Comparison of ENCODE assay signal across 19 cellular contexts in the genomic region with DNA sequence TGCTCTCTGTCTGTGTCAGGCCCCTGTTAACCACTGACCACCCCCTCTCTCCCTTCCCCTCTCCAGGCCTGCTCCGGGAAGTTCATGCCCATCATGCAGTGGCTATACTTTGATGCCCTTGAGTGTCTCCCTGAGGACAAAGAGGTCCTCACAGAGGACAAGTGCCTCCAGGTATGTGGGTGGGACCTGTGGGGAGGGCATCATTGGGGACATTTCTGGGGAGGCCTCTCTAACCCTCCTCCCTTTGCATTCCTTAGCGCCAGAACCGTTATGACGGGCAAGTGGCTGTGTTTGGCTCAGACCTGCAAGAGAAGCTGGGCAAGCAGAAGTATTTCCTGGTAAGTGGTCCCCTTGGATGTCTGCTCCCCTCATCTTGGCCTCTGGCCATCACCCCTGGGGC. TPM values are rescaled to one million over a fixed set of nuclear protein-coding genes. Genes with fewer than 3 reads are reported as not detected.
DNase-seq lines count a peak whose midpoint lies in the region; ATAC-seq, FAIRE-seq and TF ChIP-seq lines count a peak whose summit lies in the region.
"Had no signal": no experiment of that assay in that cellular context is flagged by ENCODE, and none has a peak within 500 bp of the region (broad histone marks: within the 10 kb centered on the region; RNA-seq: fewer than 3 reads in every experiment).

No MANE protein-coding gene starts in this region.

- peak overlapping the region; percentile 38 for H3K27ac Mint-ChIP-seq in central memory CD8-positive, alpha-beta T cell (ENCODE audit: low read depth)
- H3K27ac Mint-ChIP-seq: B cell; CD8-positive, alpha-beta T cell; IgD-negative memory B cell had no signal

- FAIRE-seq in HepG2 (lab: Jason Lieb, UNC) (no peak), GM12892 (lab: Jason Lieb, UNC) (no peak)
- FAIRE-seq: GM19239 had no signal

- H3K4me1 ChIP-seq in HepG2 (ENCODE audit: insufficient read depth, low read length) (peaks cover 40% of the 10 kb centered on the region), right lobe of liver (peaks cover 0 to 10% (median 0%) of the 10 kb centered on the region in 4 donors), spleen (peaks cover 0 to 15% (median 7%) of the 10 kb centered on the region in 6 donors), gastrocnemius medialis (peaks cover 10 to 13% of the 10 kb centered on the region in 2 donors), mucosa of descending colon (ENCODE audit: low read depth) (no peaks in the 10 kb centered on the region)
- H3K4me1 ChIP-seq: HAP-1 had no signal

- H3K9me3 Mint-ChIP-seq in central memory CD8-positive, alpha-beta T cell: no peaks in the 10 kb centered on the region
- H3K9me3 Mint-ChIP-seq: CD8-positive, alpha-beta T cell; IgD-negative memory B cell had no signal

- 83% methylated on average over 2 of the region's 4 CpGs for WGBS in HepG2 (ENCODE audit: low lambda C conversion rate)
- 75% methylated on average over 4 of the region's 4 CpGs for WGBS in right lobe of liver (ENCODE audit: insufficient coverage, low coverage, low lambda C conversion rate, missing lambda C conversion rate)
- WGBS in spleen, 5 donors: 70 to 91% (median 80%) methylated on average over 4 of the region's 4 CpGs; no CpG with 5 or more reads in 1 of the 5 donors

- POLR2A ChIA-PET in HepG2 (lab: Yijun Ruan, JAX): interaction anchor here (1.2 kb wide), 1 partner anchor 15 kb away, joined by 5 read pairs; no protein-coding TSS in a partner anchor

- in situ Hi-C loops in HepG2 (cut with HindIII; ENCODE audit: extremely low pct_ligation_motif_present, low pct_unique_long_range_greater_than_20kb) (no loop called here), gastrocnemius medialis (cut with MboI; ENCODE audit: low sequenced_read_pairs in 4 of 4) (loop anchor here in 2 of 4 donors (25.0 kb wide), 2 partner anchors 309 to 334 kb away; no protein-coding TSS in a partner anchor)

- intact Hi-C loops in HepG2 (cut with micrococcal nuclease; ENCODE audit: unreplicated experiment) (no loop called here), right lobe of liver (cut with DNase I) (no loop called here), spleen (cut with DNase I; ENCODE audit: low total_unique reads) (no loop called here), gastrocnemius medialis (cut with DNase I; ENCODE audit: low total_unique reads) (no loop called here), mucosa of descending colon (cut with DNase I, micrococcal nuclease) (no loop called here)

- H3K27ac ChIP-seq in HepG2 (ENCODE audit: extremely low read length, insufficient read depth, low read length): no peak overlapping the region
- no peak overlapping the region for H3K27ac ChIP-seq in right lobe of liver
- no peak overlapping the region for H3K27ac ChIP-seq in spleen
- H3K27ac ChIP-seq in gastrocnemius medialis: peak overlapping the region in 1 of 4 donors; percentile 98
- H3K27ac ChIP-seq: BLaER1 treated with 17β-estradiol and CSF1 and Interleukin-3, amounts not matched to agents 10 nM and 100 nM; GM23248; HL-60 had no signal

- H3K27me3 ChIP-seq in HepG2 (ENCODE audit: control insufficient read depth in 1 of 2, insufficient read depth in 2 of 2, low read length in 2 of 2) (no peaks in the 10 kb centered on the region), right lobe of liver (no peaks in the 10 kb centered on the region), spleen (replicated peaks in 1 of 7) (no peaks in the 10 kb centered on the region), gastrocnemius medialis (no peaks in the 10 kb centered on the region)

- peaks cover 55% of the 10 kb centered on the region for H3K36me3 Mint-ChIP-seq in central memory CD8-positive, alpha-beta T cell (ENCODE audit: insufficient read depth)

- H3K27me3 Mint-ChIP-seq in central memory CD8-positive, alpha-beta T cell: no peaks in the 10 kb centered on the region
- H3K27me3 Mint-ChIP-seq: B cell, IgD-negative memory B cell had no signal

- H3K4me1 Mint-ChIP-seq in central memory CD8-positive, alpha-beta T cell: peaks cover 10% of the 10 kb centered on the region

- H3K4me3 ChIP-seq in HepG2 (replicated peaks in 1 of 3; ENCODE audit: insufficient read depth in 1 of 3, low read depth in 2 of 3, low read length in 3 of 3) (no peak overlapping the region), right lobe of liver (no peak overlapping the region), spleen (no peak overlapping the region), gastrocnemius medialis (no peak overlapping the region), mucosa of descending colon (no peak overlapping the region)
- H3K4me3 ChIP-seq: BLaER1 treated with 17β-estradiol and CSF1 and Interleukin-3, amounts not matched to agents 10 nM and 100 nM; GM23248; HAP-1 had no signal

- no peak for TF ChIP-seq RAD21 in HepG2 (CRISPR knock-in tag; IDR thresholded peaks at IDR 0.05)

- H3K36me3 ChIP-seq in HepG2 (replicated peaks in 1 of 2; ENCODE audit: control insufficient read depth in 1 of 2, insufficient read depth in 2 of 2, low read length in 2 of 2) (peaks cover 18 to 75% of the 10 kb centered on the region in 2 experiments), right lobe of liver (peaks cover 9 to 94% (median 54%) of the 10 kb centered on the region in 4 donors), spleen (peaks cover 14 to 100% (median 99%) of the 10 kb centered on the region in 6 donors), gastrocnemius medialis (peaks cover 10 to 96% of the 10 kb centered on the region in 2 donors), mucosa of descending colon (ENCODE audit: low read depth) (no peaks in the 10 kb centered on the region)

- peaks cover 6% of the 10 kb centered on the region for H3K79me2 ChIP-seq in HepG2 (ENCODE audit: insufficient read depth, low read length)

- no peak for ATAC-seq in HepG2
- ATAC-seq in right lobe of liver: no peak
- no peak for ATAC-seq in central memory CD8-positive, alpha-beta T cell (replicated peaks; ENCODE audit: extremely low read depth, poor library complexity, severe bottlenecking)
- no peak for ATAC-seq in gastrocnemius medialis
- ATAC-seq in mucosa of descending colon: no peak
- ATAC-seq: CD8-positive, alpha-beta T cell had no signal

- peaks cover 5% of the 10 kb centered on the region for H4K20me1 ChIP-seq in HepG2 (ENCODE audit: insufficient read depth, low read length)

- no peak overlapping the region for H3K9ac ChIP-seq in HepG2 (ENCODE audit: insufficient read depth, low read depth, low read length)
- H3K9ac ChIP-seq: BLaER1 treated with 17β-estradiol and CSF1 and Interleukin-3, amounts not matched to agents 10 nM and 100 nM; GM23248 had no signal

- DNase-seq in HepG2 (ENCODE audit: low spot score) (no peak), right lobe of liver (no peak), spleen (peak; percentile 41), gastrocnemius medialis (no peak), mucosa of descending colon (no peak), GM12892 (ENCODE audit: insufficient read length) (no peak)
- no peak for DNase-seq in central memory CD8-positive, alpha-beta T cell (ENCODE audit: low spot score in 2 of 2)
- DNase-seq: 8988T; Calu3; CD8-positive, alpha-beta T cell; DMS79 treated with DMSO at 0.1 percent for 48 hours; GF-D8; GM23248 had no signal

- no peak for TF ChIP-seq EP300 in HepG2 (IDR thresholded peaks at IDR 0.05; ENCODE audit: low read depth in 2 of 2, low read length in 2 of 2)
- no peak for TF ChIP-seq EP300 in HepG2 (CRISPR knock-in tag; IDR thresholded peaks at IDR 0.05; ENCODE audit: borderline replicate concordance)

- TF ChIP-seq CTCF in HepG2 (CRISPR knock-in tag; IDR thresholded peaks at IDR 0.05): no peak
- TF ChIP-seq CTCF in right lobe of liver (IDR thresholded peaks at IDR 0.05): no peak
- TF ChIP-seq CTCF in spleen (IDR thresholded peaks at IDR 0.05 in 8 of 11, conservative IDR thresholded peaks at IDR 0.05 in 3 of 11): no peak
- TF ChIP-seq CTCF in gastrocnemius medialis (IDR thresholded peaks at IDR 0.05 in 4 of 5, conservative IDR thresholded peaks at IDR 0.05 in 1 of 5): no peak
- no peak for TF ChIP-seq CTCF in mucosa of descending colon (IDR thresholded peaks at IDR 0.05)

- CTCF ChIA-PET in HepG2 (lab: Yijun Ruan, JAX; ENCODE audit: low intra/inter-chr PET ratio, low total read pairs): no interaction called here

- H2AFZ ChIP-seq in HepG2 (ENCODE audit: low read length): no peak overlapping the region
- H2AFZ ChIP-seq: GM23248 had no signal

- H3K4me3 Mint-ChIP-seq in central memory CD8-positive, alpha-beta T cell: no peak overlapping the region
- H3K4me3 Mint-ChIP-seq: B cell; CD8-positive, alpha-beta T cell; IgD-negative memory B cell had no signal

- H3K4me2 ChIP-seq in HepG2 (ENCODE audit: low read depth, low read length): no peak overlapping the region
- H3K4me2 ChIP-seq: BLaER1 treated with 17β-estradiol and CSF1 and Interleukin-3, amounts not matched to agents 10 nM and 100 nM had no signal

- H3K9me3 ChIP-seq in HepG2 (ENCODE audit: low read length): no peaks in the 10 kb centered on the region
- H3K9me3 ChIP-seq in right lobe of liver: no peaks in the 10 kb centered on the region
- no peaks in the 10 kb centered on the region for H3K9me3 ChIP-seq in spleen
- no peaks in the 10 kb centered on the region for H3K9me3 ChIP-seq in gastrocnemius medialis
- no peaks in the 10 kb centered on the region for H3K9me3 ChIP-seq in mucosa of descending colon
- H3K9me3 ChIP-seq: BLaER1 treated with 17β-estradiol and CSF1 and Interleukin-3, amounts not matched to agents 10 nM and 100 nM; HAP-1 had no signal

- TF ChIP-seq POLR2A in HepG2 (IDR thresholded peaks at IDR 0.05; ENCODE audit: insufficient read depth in 1 of 2, low read depth in 2 of 2, low read length in 2 of 2): no peak
- no peak for TF ChIP-seq POLR2A in right lobe of liver (IDR thresholded peaks at IDR 0.05)
- TF ChIP-seq POLR2A in spleen (IDR thresholded peaks at IDR 0.05): no peak
- TF ChIP-seq POLR2A in gastrocnemius medialis (IDR thresholded peaks at IDR 0.05): no peak
- TF ChIP-seq POLR2A in GM12892 (IDR thresholded peaks at IDR 0.05; ENCODE audit: low read depth, low read length): no peak

- BruUV-seq in HepG2 (replicated peaks; lab: Mats Ljungman, UMichigan): TSS peak; percentile 17

RNA-seq across cellular contexts. Expression of a gene that starts 9.2 kb away (rescaled TPM):
- 93.3 and 95.6 TPM in 2 replicates for total RNA-seq in HepG2 (2016; rRNA removed; fragmentation: Illumina TruSeq; extraction: Trizol)
- total RNA-seq in HepG2 (2016; cell fraction: cytosol; rRNA removed; fragmentation: Illumina TruSeq; extraction: Trizol; ENCODE audit: low read depth): 5.4 and 7.1 TPM in 2 replicates
- 77.7 and 94.2 TPM in 2 replicates for total RNA-seq in HepG2 (2016; cell fraction: insoluble cytoplasmic fraction; rRNA removed; fragmentation: Illumina TruSeq; extraction: Trizol)
- total RNA-seq in HepG2 (2016; cell fraction: membrane; rRNA removed; fragmentation: Illumina TruSeq; extraction: Trizol): 18.1 and 19.1 TPM in 2 replicates
- 55.6 and 61.3 TPM in 2 replicates for total RNA-seq in HepG2 (2016; cell fraction: nucleus; rRNA removed; fragmentation: Illumina TruSeq; extraction: Trizol)
- 129 and 146 TPM in 2 replicates for polyA plus RNA-seq in HepG2 (2011; rRNA removed)
- 77.3 and 97.9 TPM in 2 replicates for polyA plus RNA-seq in HepG2 (2011; cell fraction: cytosol; rRNA removed)
- polyA plus RNA-seq in HepG2 (2011; cell fraction: nucleus; rRNA removed): 223 and 227 TPM in 2 replicates
- polyA plus RNA-seq in HepG2 (2012): 84.6 and 94.4 TPM in 2 replicates
- polyA plus RNA-seq in HepG2 (2016; cell fraction: cytosol; fragmentation: Illumina TruSeq; extraction: Trizol; ENCODE audit: low read depth): 4.8 and 5.6 TPM in 2 replicates
- polyA plus RNA-seq in HepG2 (2016; cell fraction: insoluble cytoplasmic fraction; fragmentation: Illumina TruSeq; extraction: Trizol; ENCODE audit: low read depth): 93.8 and 120 TPM in 2 replicates
- 10.0 and 13.0 TPM in 2 replicates for polyA plus RNA-seq in HepG2 (2016; cell fraction: membrane; fragmentation: Illumina TruSeq; extraction: Trizol; ENCODE audit: low read depth)
- 158 and 178 TPM in 2 replicates for polyA plus RNA-seq in HepG2 (2016; cell fraction: nucleus; fragmentation: Illumina TruSeq; extraction: Trizol; ENCODE audit: insufficient read depth, low read depth)
- polyA minus RNA-seq in HepG2 (2011; rRNA and poly(A)+ RNA removed; ENCODE audit: low replicate concordance): 280 and 721 TPM in 2 replicates
- polyA minus RNA-seq in HepG2 (2011; cell fraction: cytosol; rRNA and poly(A)+ RNA removed): 69.7 and 70.1 TPM in 2 replicates
- polyA minus RNA-seq in HepG2 (2011; cell fraction: nucleus; rRNA and poly(A)+ RNA removed): 44.2 and 45.4 TPM in 2 replicates
- total RNA-seq in right lobe of liver: 100 to 1,000 TPM in 4 of 6 experiments, 10 to 100 TPM in 2; 85.1 to 120 (median 107) TPM
- 100 to 1,000 TPM; 172 to 207 (median 194) TPM for total RNA-seq in spleen
- polyA plus RNA-seq in spleen: 10 to 100 TPM; 57.7 to 92.8 (median 88.9) TPM
- total RNA-seq in gastrocnemius medialis: 100 to 1,000 TPM; 113 to 181 (median 162) TPM
- 100 to 1,000 TPM; 160 to 198 (median 172) TPM for total RNA-seq in mucosa of descending colon
- 112 TPM for polyA plus RNA-seq in GM12892 (2012; ENCODE audit: missing spikeins)

RNA-seq across cellular contexts. Expression of a gene that starts 15.6 kb away (rescaled TPM):
- 54.0 and 64.5 TPM in 2 replicates for total RNA-seq in HepG2 (2016; rRNA removed; fragmentation: Illumina TruSeq; extraction: Trizol)
- 42.6 and 48.2 TPM in 2 replicates for total RNA-seq in HepG2 (2016; cell fraction: cytosol; rRNA removed; fragmentation: Illumina TruSeq; extraction: Trizol; ENCODE audit: low read depth)
- total RNA-seq in HepG2 (2016; cell fraction: insoluble cytoplasmic fraction; rRNA removed; fragmentation: Illumina TruSeq; extraction: Trizol): 46.2 and 63.4 TPM in 2 replicates
- total RNA-seq in HepG2 (2016; cell fraction: membrane; rRNA removed; fragmentation: Illumina TruSeq; extraction: Trizol): 101 and 102 TPM in 2 replicates
- total RNA-seq in HepG2 (2016; cell fraction: nucleus; rRNA removed; fragmentation: Illumina TruSeq; extraction: Trizol): 48.0 and 50.2 TPM in 2 replicates
- 221 and 225 TPM in 2 replicates for polyA plus RNA-seq in HepG2 (2011; rRNA removed)
- 159 and 189 TPM in 2 replicates for polyA plus RNA-seq in HepG2 (2011; cell fraction: cytosol; rRNA removed)
- polyA plus RNA-seq in HepG2 (2011; cell fraction: nucleus; rRNA removed): 710 and 899 TPM in 2 replicates
- 70.8 and 105 TPM in 2 replicates for polyA plus RNA-seq in HepG2 (2012)
- 81.6 and 88.2 TPM in 2 replicates for polyA plus RNA-seq in HepG2 (2016; cell fraction: cytosol; fragmentation: Illumina TruSeq; extraction: Trizol; ENCODE audit: low read depth)
- polyA plus RNA-seq in HepG2 (2016; cell fraction: insoluble cytoplasmic fraction; fragmentation: Illumina TruSeq; extraction: Trizol; ENCODE audit: low read depth): 86.5 and 108 TPM in 2 replicates
- polyA plus RNA-seq in HepG2 (2016; cell fraction: membrane; fragmentation: Illumina TruSeq; extraction: Trizol; ENCODE audit: low read depth): 133 and 157 TPM in 2 replicates
- polyA plus RNA-seq in HepG2 (2016; cell fraction: nucleus; fragmentation: Illumina TruSeq; extraction: Trizol; ENCODE audit: insufficient read depth, low read depth): 147 and 168 TPM in 2 replicates
- polyA minus RNA-seq in HepG2 (2011; rRNA and poly(A)+ RNA removed; ENCODE audit: low replicate concordance): 219 and 435 TPM in 2 replicates
- 89.3 and 94.1 TPM in 2 replicates for polyA minus RNA-seq in HepG2 (2011; cell fraction: cytosol; rRNA and poly(A)+ RNA removed)
- 94.1 and 102 TPM in 2 replicates for polyA minus RNA-seq in HepG2 (2011; cell fraction: nucleus; rRNA and poly(A)+ RNA removed)
- 10 to 100 TPM; 14.6 to 37.4 (median 29.5) TPM for total RNA-seq in right lobe of liver
- 10 to 100 TPM; 51.7 to 75.3 (median 60.0) TPM for total RNA-seq in spleen
- 10 to 100 TPM; 18.4 to 37.9 (median 28.8) TPM for polyA plus RNA-seq in spleen
- total RNA-seq in gastrocnemius medialis: 100 to 1,000 TPM; 124 to 208 (median 178) TPM
- 100 to 1,000 TPM in 2 of 3 donors, 10 to 100 TPM in 1; 81.9 to 111 (median 109) TPM for total RNA-seq in mucosa of descending colon
- 25.7 TPM for polyA plus RNA-seq in GM12892 (2012; ENCODE audit: missing spikeins)

RNA-seq across cellular contexts. Expression of a gene that starts 29.9 kb away (rescaled TPM):
- total RNA-seq in HepG2 (2016; rRNA removed; fragmentation: Illumina TruSeq; extraction: Trizol) (23.8 and 33.6 TPM in 2 replicates), right lobe of liver (10 to 100 TPM in 3 of 6 experiments, 1 to 10 TPM in 3; 7.1 to 14.7 (median 11.4) TPM), spleen (10 to 100 TPM; 46.2 to 91.5 (median 70.9) TPM), gastrocnemius medialis (10 to 100 TPM; 17.0 to 35.3 (median 25.0) TPM), mucosa of descending colon (10 to 100 TPM; 23.9 to 51.6 (median 27.7) TPM)
- 4.6 and 5.6 TPM in 2 replicates for total RNA-seq in HepG2 (2016; cell fraction: cytosol; rRNA removed; fragmentation: Illumina TruSeq; extraction: Trizol; ENCODE audit: low read depth)
- total RNA-seq in HepG2 (2016; cell fraction: insoluble cytoplasmic fraction; rRNA removed; fragmentation: Illumina TruSeq; extraction: Trizol): 23.6 and 32.3 TPM in 2 replicates
- total RNA-seq in HepG2 (2016; cell fraction: membrane; rRNA removed; fragmentation: Illumina TruSeq; extraction: Trizol): 5.5 and 6.3 TPM in 2 replicates
- total RNA-seq in HepG2 (2016; cell fraction: nucleus; rRNA removed; fragmentation: Illumina TruSeq; extraction: Trizol): 21.6 and 22.6 TPM in 2 replicates
- polyA plus RNA-seq in HepG2 (2011; rRNA removed) (31.7 and 38.8 TPM in 2 replicates), spleen (10 to 100 TPM; 19.9 to 35.2 (median 31.5) TPM)
- 17.8 and 18.8 TPM in 2 replicates for polyA plus RNA-seq in HepG2 (2011; cell fraction: cytosol; rRNA removed)
- 103 TPM in 2 replicates for polyA plus RNA-seq in HepG2 (2011; cell fraction: nucleus; rRNA removed)
- polyA plus RNA-seq in HepG2 (2012): 56.6 and 70.9 TPM in 2 replicates
- polyA plus RNA-seq in HepG2 (2016; cell fraction: cytosol; fragmentation: Illumina TruSeq; extraction: Trizol; ENCODE audit: low read depth): 2.1 and 3.2 TPM in 2 replicates
- polyA plus RNA-seq in HepG2 (2016; cell fraction: insoluble cytoplasmic fraction; fragmentation: Illumina TruSeq; extraction: Trizol; ENCODE audit: low read depth): 21.0 and 30.4 TPM in 2 replicates
- polyA plus RNA-seq in HepG2 (2016; cell fraction: membrane; fragmentation: Illumina TruSeq; extraction: Trizol; ENCODE audit: low read depth): 4.6 and 5.3 TPM in 2 replicates
- polyA plus RNA-seq in HepG2 (2016; cell fraction: nucleus; fragmentation: Illumina TruSeq; extraction: Trizol; ENCODE audit: insufficient read depth, low read depth): 45.2 and 50.2 TPM in 2 replicates
- 100 and 124 TPM in 2 replicates for polyA minus RNA-seq in HepG2 (2011; rRNA and poly(A)+ RNA removed; ENCODE audit: low replicate concordance)
- polyA minus RNA-seq in HepG2 (2011; cell fraction: cytosol; rRNA and poly(A)+ RNA removed): 41.3 and 57.4 TPM in 2 replicates
- 55.4 and 68.5 TPM in 2 replicates for polyA minus RNA-seq in HepG2 (2011; cell fraction: nucleus; rRNA and poly(A)+ RNA removed)
- 16.1 TPM for polyA plus RNA-seq in GM12892 (2012; ENCODE audit: missing spikeins)

RNA-seq across cellular contexts. Expression of a gene that starts 57.9 kb away (rescaled TPM):
- total RNA-seq in HepG2 (2016; rRNA removed; fragmentation: Illumina TruSeq; extraction: Trizol) (41.6 and 43.1 TPM in 2 replicates), right lobe of liver (10 to 100 TPM; 12.5 to 20.8 (median 15.2) TPM), spleen (10 to 100 TPM; 24.5 to 38.4 (median 30.9) TPM), gastrocnemius medialis (10 to 100 TPM; 18.7 to 49.3 (median 23.5) TPM), mucosa of descending colon (10 to 100 TPM; 35.2 to 40.2 (median 37.7) TPM)
- total RNA-seq in HepG2 (2016; cell fraction: cytosol; rRNA removed; fragmentation: Illumina TruSeq; extraction: Trizol; ENCODE audit: low read depth): 3.1 and 4.0 TPM in 2 replicates
- total RNA-seq in HepG2 (2016; cell fraction: insoluble cytoplasmic fraction; rRNA removed; fragmentation: Illumina TruSeq; extraction: Trizol): 35.5 and 44.5 TPM in 2 replicates
- total RNA-seq in HepG2 (2016; cell fraction: membrane; rRNA removed; fragmentation: Illumina TruSeq; extraction: Trizol): 12.2 and 12.8 TPM in 2 replicates
- total RNA-seq in HepG2 (2016; cell fraction: nucleus; rRNA removed; fragmentation: Illumina TruSeq; extraction: Trizol): 22.5 and 26.2 TPM in 2 replicates
- polyA plus RNA-seq in HepG2 (2011; rRNA removed) (15.8 and 15.9 TPM in 2 replicates), spleen (10 to 100 TPM; 21.6 to 34.7 (median 27.7) TPM)
- polyA plus RNA-seq in HepG2 (2011; cell fraction: cytosol; rRNA removed): 10.4 and 16.9 TPM in 2 replicates
- 45.1 and 59.0 TPM in 2 replicates for polyA plus RNA-seq in HepG2 (2011; cell fraction: nucleus; rRNA removed)
- polyA plus RNA-seq in HepG2 (2012): 14.1 and 15.9 TPM in 2 replicates
- 2.7 and 3.4 TPM in 2 replicates for polyA plus RNA-seq in HepG2 (2016; cell fraction: cytosol; fragmentation: Illumina TruSeq; extraction: Trizol; ENCODE audit: low read depth)
- 29.5 and 39.2 TPM in 2 replicates for polyA plus RNA-seq in HepG2 (2016; cell fraction: insoluble cytoplasmic fraction; fragmentation: Illumina TruSeq; extraction: Trizol; ENCODE audit: low read depth)
- 6.9 and 7.3 TPM in 2 replicates for polyA plus RNA-seq in HepG2 (2016; cell fraction: membrane; fragmentation: Illumina TruSeq; extraction: Trizol; ENCODE audit: low read depth)
- polyA plus RNA-seq in HepG2 (2016; cell fraction: nucleus; fragmentation: Illumina TruSeq; extraction: Trizol; ENCODE audit: insufficient read depth, low read depth): 49.1 and 54.4 TPM in 2 replicates
- polyA minus RNA-seq in HepG2 (2011; rRNA and poly(A)+ RNA removed; ENCODE audit: low replicate concordance): 24.6 and 41.4 TPM in 2 replicates
- 10.8 and 15.2 TPM in 2 replicates for polyA minus RNA-seq in HepG2 (2011; cell fraction: cytosol; rRNA and poly(A)+ RNA removed)
- 9.4 and 10.0 TPM in 2 replicates for polyA minus RNA-seq in HepG2 (2011; cell fraction: nucleus; rRNA and poly(A)+ RNA removed)
- 19.5 TPM for polyA plus RNA-seq in GM12892 (2012; ENCODE audit: missing spikeins)

RNA-seq across cellular contexts. Expression of a gene that starts 58.4 kb away (rescaled TPM):
- total RNA-seq in HepG2 (2016; rRNA removed; fragmentation: Illumina TruSeq; extraction: Trizol) (94.8 and 100 TPM in 2 replicates), right lobe of liver (10 to 100 TPM; 37.8 to 64.0 (median 50.7) TPM), spleen (10 to 100 TPM; 42.7 to 68.1 (median 51.8) TPM), gastrocnemius medialis (100 to 1,000 TPM; 105 to 172 (median 168) TPM), mucosa of descending colon (10 to 100 TPM; 57.6 to 72.2 (median 71.6) TPM)
- 63.5 and 69.5 TPM in 2 replicates for total RNA-seq in HepG2 (2016; cell fraction: cytosol; rRNA removed; fragmentation: Illumina TruSeq; extraction: Trizol; ENCODE audit: low read depth)
- 101 and 102 TPM in 2 replicates for total RNA-seq in HepG2 (2016; cell fraction: insoluble cytoplasmic fraction; rRNA removed; fragmentation: Illumina TruSeq; extraction: Trizol)
- total RNA-seq in HepG2 (2016; cell fraction: membrane; rRNA removed; fragmentation: Illumina TruSeq; extraction: Trizol): 56.7 and 63.8 TPM in 2 replicates
- 50.3 and 51.3 TPM in 2 replicates for total RNA-seq in HepG2 (2016; cell fraction: nucleus; rRNA removed; fragmentation: Illumina TruSeq; extraction: Trizol)
- polyA plus RNA-seq in HepG2 (2011; rRNA removed) (46.6 and 53.9 TPM in 2 replicates), spleen (10 to 100 TPM; 52.6 to 88.7 (median 77.5) TPM)
- polyA plus RNA-seq in HepG2 (2011; cell fraction: cytosol; rRNA removed): 62.7 and 82.8 TPM in 2 replicates
- polyA plus RNA-seq in HepG2 (2011; cell fraction: nucleus; rRNA removed): 23.0 and 26.5 TPM in 2 replicates
- polyA plus RNA-seq in HepG2 (2012): 42.6 and 54.4 TPM in 2 replicates
- 79.8 and 82.5 TPM in 2 replicates for polyA plus RNA-seq in HepG2 (2016; cell fraction: cytosol; fragmentation: Illumina TruSeq; extraction: Trizol; ENCODE audit: low read depth)
- polyA plus RNA-seq in HepG2 (2016; cell fraction: insoluble cytoplasmic fraction; fragmentation: Illumina TruSeq; extraction: Trizol; ENCODE audit: low read depth): 92.6 and 96.5 TPM in 2 replicates
- polyA plus RNA-seq in HepG2 (2016; cell fraction: membrane; fragmentation: Illumina TruSeq; extraction: Trizol; ENCODE audit: low read depth): 57.9 and 58.0 TPM in 2 replicates
- polyA plus RNA-seq in HepG2 (2016; cell fraction: nucleus; fragmentation: Illumina TruSeq; extraction: Trizol; ENCODE audit: insufficient read depth, low read depth): 81.9 and 89.2 TPM in 2 replicates
- polyA minus RNA-seq in HepG2 (2011; rRNA and poly(A)+ RNA removed; ENCODE audit: low replicate concordance): 77.2 and 279 TPM in 2 replicates
- 29.8 and 30.6 TPM in 2 replicates for polyA minus RNA-seq in HepG2 (2011; cell fraction: cytosol; rRNA and poly(A)+ RNA removed)
- polyA minus RNA-seq in HepG2 (2011; cell fraction: nucleus; rRNA and poly(A)+ RNA removed): 7.1 and 9.5 TPM in 2 replicates
- 59.7 TPM for polyA plus RNA-seq in GM12892 (2012; ENCODE audit: missing spikeins)
